8 cellular contexts compared by ENCODE assay signal in genomic region chr10:101397140-101397539, GRCh38. TPM values are rescaled to one million over a fixed set of nuclear protein-coding genes. Genes with fewer than 3 reads are reported as not detected.
A peak's percentile ranks its signal among the peaks of the same experiment; 100 is the strongest.
DNase-seq lines count a peak whose midpoint lies in the region; ATAC-seq lines count a peak whose summit lies in the region.

No MANE protein-coding gene starts in this region.

- no peaks in the 10 kb centered on the region for H3K36me3 Mint-ChIP-seq in activated T-helper 17 cell treated with anti-CD3 and anti-CD28 coated beads, Interleukin-2, amount 50 U/mL, for 72 hours (ENCODE audit: low read depth)

- no peaks in the 10 kb centered on the region for H3K9me3 Mint-ChIP-seq in activated T-helper 17 cell treated with anti-CD3 and anti-CD28 coated beads, Interleukin-2, amount 50 U/mL, for 72 hours

- peak; percentile 63 for ATAC-seq in activated T-helper 17 cell treated with anti-CD3 and anti-CD28 coated beads, Interleukin-2, amount 50 U/mL, for 72 hours (replicated peaks)
- no peak for ATAC-seq in HG02798 (IDR thresholded peaks at IDR 0.05; ENCODE audit: poor library complexity, unreplicated experiment)

- no peak overlapping the region for H3K4me3 Mint-ChIP-seq in activated T-helper 17 cell treated with anti-CD3 and anti-CD28 coated beads, Interleukin-2, amount 50 U/mL, for 72 hours

- no peaks in the 10 kb centered on the region for H3K27me3 Mint-ChIP-seq in activated T-helper 17 cell treated with anti-CD3 and anti-CD28 coated beads, Interleukin-2, amount 50 U/mL, for 72 hours

- peak; percentile 86 for DNase-seq in DMS53 (lab: John Stamatoyannopoulos, UW)
- DNase-seq in DMS53 treated with DMSO at 0.1 percent for 48 hours (lab: John Stamatoyannopoulos, UW; ENCODE audit: unreplicated experiment) = no peak
- DNase-seq in HCEC 1CT = peak; percentile 44
- peak; percentile 52 for DNase-seq in kidney tubule cell (ENCODE audit: low spot score)
- DNase-seq in activated effector memory CD4-positive, alpha-beta T cell treated with anti-CD3 and anti-CD28 coated beads, Interleukin-2, amount 50 U/mL, for 16 hours = no peak
- no peak for DNase-seq in HPDE6-E6E7 (ENCODE audit: extremely low spot score)

- peaks cover 9% of the 10 kb centered on the region for H3K4me1 Mint-ChIP-seq in activated T-helper 17 cell treated with anti-CD3 and anti-CD28 coated beads, Interleukin-2, amount 50 U/mL, for 72 hours

- H3K27ac Mint-ChIP-seq in activated T-helper 17 cell treated with anti-CD3 and anti-CD28 coated beads, Interleukin-2, amount 50 U/mL, for 72 hours = peak overlapping the region; percentile 50

RNA-seq across cellular contexts. Expression of gene BTRC, which starts 43.2 kb away (rescaled TPM):
- total RNA-seq in activated T-helper 17 cell treated with anti-CD3 and anti-CD28 coated beads, Interleukin-2, amount 50 U/mL, for 72 hours = 10 to 100 TPM; 14.8 to 15.1 TPM

Comparison
In these comparisons a context has a peak if more than half of its experiments do, and no peak if none do; other contexts are left out.
1. DNase-seq: peak in DMS53 (single experiment), HCEC 1CT (single experiment) and kidney tubule cell (single experiment); none in DMS53 treated with DMSO at 0.1 percent for 48 hours (single experiment), activated effector memory CD4-positive, alpha-beta T cell treated with anti-CD3 and anti-CD28 coated beads, Interleukin-2, amount 50 U/mL, for 16 hours (single experiment) and HPDE6-E6E7 (single experiment).